18 cellular contexts compared by ENCODE assay signal in genomic region chrX:78330540-78330939, GRCh38. TPM values are rescaled to one million over a fixed set of nuclear protein-coding genes. Genes with fewer than 3 reads are reported as not detected.
DNase-seq lines count a peak whose midpoint lies in the region; ATAC-seq lines count a peak whose summit lies in the region.
"Had no signal": no experiment of that assay in that cellular context is flagged by ENCODE, and none has a peak within 500 bp of the region (broad histone marks: within the 10 kb centered on the region; RNA-seq: fewer than 3 reads in every experiment).

No MANE protein-coding gene starts in this region.

- no peak for DNase-seq in activated naive CD4-positive, alpha-beta T cell treated with Interleukin-2 at 50 U/mL for 16 hours
- DNase-seq in T-cell (no peak), activated gamma-delta T cell treated with Interleukin-2 at 50 U/mL for 16 hours (no peak), COR-L47 (lab: John Stamatoyannopoulos, UW) (no peak)
- DNase-seq: activated CD8-positive, alpha-beta memory T cell treated with anti-CD3 and anti-CD28 coated beads, Interleukin-2, amount 50 U/mL, for 4 hours; Calu3; HCEC 1CT; NCI-H1694 treated with DMSO at 0.1 percent for 48 hours; NCI-H510A treated with DMSO at 0.1 percent for 48 hours; PC-9; tibial artery; WERI-Rb-1 had no signal

- H3K4me3 Mint-ChIP-seq in activated naive CD4-positive, alpha-beta T cell treated with anti-CD3 and anti-CD28 coated beads, Interleukin-2, amount 50 U/mL, for 24 hours = peak overlapping the region; percentile 8
- H3K4me3 Mint-ChIP-seq in T-cell = no peak overlapping the region
- H3K4me3 Mint-ChIP-seq: nephron had no signal

- no peaks in the 10 kb centered on the region for H3K36me3 Mint-ChIP-seq in activated naive CD4-positive, alpha-beta T cell treated with anti-CD3 and anti-CD28 coated beads, Interleukin-2, amount 50 U/mL, for 24 hours
- no peaks in the 10 kb centered on the region for H3K36me3 Mint-ChIP-seq in T-cell

- peaks cover 70% of the 10 kb centered on the region for H3K4me1 Mint-ChIP-seq in activated naive CD4-positive, alpha-beta T cell treated with anti-CD3 and anti-CD28 coated beads, Interleukin-2, amount 50 U/mL, for 24 hours
- H3K4me1 Mint-ChIP-seq in T-cell = peaks cover 61 to 74% (median 65%) of the 10 kb centered on the region in 3 donors

- CTCF ChIA-PET in T-cell (lab: Charles Lee) = no interaction called here

- ATAC-seq in HG02642 (IDR thresholded peaks at IDR 0.05; ENCODE audit: poor library complexity, unreplicated experiment) (peak; percentile 38), T-cell (replicated peaks in 1 of 4) (no peak), HG02885 (IDR thresholded peaks at IDR 0.05; ENCODE audit: poor library complexity, unreplicated experiment) (no peak), HG02763 (IDR thresholded peaks at IDR 0.05; ENCODE audit: unreplicated experiment) (no peak)

- H3K9me3 Mint-ChIP-seq in activated naive CD4-positive, alpha-beta T cell treated with anti-CD3 and anti-CD28 coated beads, Interleukin-2, amount 50 U/mL, for 24 hours = no peaks in the 10 kb centered on the region
- no peaks in the 10 kb centered on the region for H3K9me3 Mint-ChIP-seq in T-cell

- POLR2A ChIA-PET in T-cell (lab: Charles Lee) = interaction anchor here in 1 of 2 donors (0.8 kb wide), 1 partner anchor 186 kb away, joined by 3 read pairs; no protein-coding TSS in a partner anchor

- no peaks in the 10 kb centered on the region for H3K27me3 Mint-ChIP-seq in activated naive CD4-positive, alpha-beta T cell treated with anti-CD3 and anti-CD28 coated beads, Interleukin-2, amount 50 U/mL, for 24 hours
- peaks cover 0 to 15% of the 10 kb centered on the region in 2 donors for H3K27me3 Mint-ChIP-seq in T-cell

- H3K27ac Mint-ChIP-seq in activated naive CD4-positive, alpha-beta T cell treated with anti-CD3 and anti-CD28 coated beads, Interleukin-2, amount 50 U/mL, for 24 hours = peak overlapping the region; percentile 62
- H3K27ac Mint-ChIP-seq in T-cell = peak overlapping the region; percentile 56 to 89
- H3K27ac Mint-ChIP-seq: nephron had no signal

RNA-seq across cellular contexts. Expression of gene CYSLTR1, which starts 3.1 kb away (rescaled TPM):
- 10 to 100 TPM; 10.6 to 17.9 (median 11.4) TPM for total RNA-seq in T-cell
- total RNA-seq: Calu3, PC-9, renal cortical epithelial cell had no signal
